In genomic region chr2:9178110-9178904, GRCh38 we compare ENCODE assay signal across 8 cellular contexts. TPM values are rescaled to one million over a fixed set of nuclear protein-coding genes. Genes with fewer than 3 reads are reported as not detected.
DNase-seq lines count a peak whose midpoint lies in the region; ATAC-seq lines count a peak whose summit lies in the region.

No MANE protein-coding gene starts in this region.

- no peak overlapping the region for H3K27ac Mint-ChIP-seq in stimulated activated naive B cell treated with anti-CD40 and anti-IgM and Interleukin-4, amounts not matched to agents 10 μg/mL and 1 μg/mL and 100 μg/mL, for 72 hours

- intact Hi-C loops in left ventricle myocardium superior (cut with micrococcal nuclease): no loop called here

- peaks cover 0 to 8% of the 10 kb centered on the region in 2 donors for H3K4me1 Mint-ChIP-seq in stimulated activated naive B cell treated with anti-CD40 and anti-IgM and Interleukin-4, amounts not matched to agents 10 μg/mL and 1 μg/mL and 100 μg/mL, for 72 hours

- H3K4me3 Mint-ChIP-seq in stimulated activated naive B cell treated with anti-CD40 and anti-IgM and Interleukin-4, amounts not matched to agents 10 μg/mL and 1 μg/mL and 100 μg/mL, for 72 hours: no peak overlapping the region

- DNase-seq in OCI-M2 (lab: John Stamatoyannopoulos, UW; ENCODE audit: unreplicated experiment) (peak; percentile 17), left ventricle myocardium superior (no peak)
- DNase-seq in stimulated activated naive B cell treated with anti-CD40 and anti-IgM and Interleukin-4, amounts not matched to agents 10 μg/mL and 1 μg/mL and 100 μg/mL, for 72 hours: no peak
- no peak for DNase-seq in activated CD4-positive, alpha-beta T cell treated with anti-CD3 and anti-CD28 coated beads, Interleukin-2, amount 50 U/mL, for 48 hours
- no peak for DNase-seq in activated effector memory CD4-positive, alpha-beta T cell treated with anti-CD3 and anti-CD28 coated beads, Interleukin-2, amount 50 U/mL, for 16 hours
- no peak for DNase-seq in activated naive CD4-positive, alpha-beta T cell (lab: John Stamatoyannopoulos, UW)

- ATAC-seq in GM21619 (IDR thresholded peaks at IDR 0.05; ENCODE audit: unreplicated experiment): peak; percentile 56
- peak; percentile 8 for ATAC-seq in left ventricle myocardium superior
- ATAC-seq in stimulated activated naive B cell treated with anti-CD40 and anti-IgM and Interleukin-4, amounts not matched to agents 10 μg/mL and 1 μg/mL and 100 μg/mL, for 72 hours (replicated peaks): peak; percentile 29 to 45
- no peak for ATAC-seq in HG02840 (IDR thresholded peaks at IDR 0.05; ENCODE audit: low FRiP score, unreplicated experiment)

- H3K36me3 Mint-ChIP-seq in stimulated activated naive B cell treated with anti-CD40 and anti-IgM and Interleukin-4, amounts not matched to agents 10 μg/mL and 1 μg/mL and 100 μg/mL, for 72 hours: peaks cover 2 to 4% of the 10 kb centered on the region in 2 donors

- peaks cover 8 to 20% of the 10 kb centered on the region in 2 donors for H3K27me3 Mint-ChIP-seq in stimulated activated naive B cell treated with anti-CD40 and anti-IgM and Interleukin-4, amounts not matched to agents 10 μg/mL and 1 μg/mL and 100 μg/mL, for 72 hours

- peaks cover 11 to 13% of the 10 kb centered on the region in 2 donors for H3K9me3 Mint-ChIP-seq in stimulated activated naive B cell treated with anti-CD40 and anti-IgM and Interleukin-4, amounts not matched to agents 10 μg/mL and 1 μg/mL and 100 μg/mL, for 72 hours

RNA-seq across cellular contexts. Expression of gene ASAP2, which starts 28.3 kb away (rescaled TPM):
- 10.1 TPM for total RNA-seq in left ventricle myocardium superior
